Comparison of ENCODE assay signal across 10 cellular contexts in the genomic region with DNA sequence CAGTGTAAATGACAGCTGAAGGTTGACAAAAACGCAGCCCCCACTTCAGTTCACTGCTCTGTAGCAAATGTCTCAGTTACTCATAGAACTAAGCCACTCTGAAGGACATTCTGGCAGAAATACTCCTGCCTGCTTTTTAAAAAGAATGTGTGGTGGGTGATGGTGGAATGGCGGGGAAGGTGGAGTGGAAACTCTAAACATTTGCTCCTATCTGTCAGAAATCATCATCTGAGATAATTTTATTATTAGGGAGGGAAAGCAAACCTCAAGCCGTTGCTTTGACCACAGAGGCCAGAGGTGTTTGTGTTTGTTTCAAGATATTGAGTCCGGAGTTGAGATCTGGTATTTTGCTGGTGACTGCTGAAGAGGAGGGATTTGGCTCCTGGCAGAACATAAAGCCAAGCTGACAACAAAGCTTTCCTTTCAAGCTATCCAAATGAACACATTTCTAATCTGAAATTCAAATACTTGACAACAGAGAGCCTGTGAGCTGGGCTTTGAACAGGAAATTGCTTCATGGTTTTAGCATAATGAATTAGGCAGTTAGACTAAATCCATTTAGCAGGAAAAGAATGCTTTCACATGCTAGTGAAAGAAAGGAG.
DNase-seq lines count a peak whose midpoint lies in the region; ATAC-seq, FAIRE-seq and TF ChIP-seq lines count a peak whose summit lies in the region.
"Had no signal": no experiment of that assay in that cellular context is flagged by ENCODE, and none has a peak within 500 bp of the region (broad histone marks: within the 10 kb centered on the region; RNA-seq: fewer than 3 reads in every experiment).

No MANE protein-coding gene starts in this region.

- DNase-seq in NCI-H2029 (lab: John Stamatoyannopoulos, UW) (peak; percentile 62), GM12892 (ENCODE audit: insufficient read length) (no peak)
- no peak for DNase-seq in stimulated activated CD4-positive, alpha-beta T cell treated with anti-CD3 and anti-CD28 coated beads, Interleukin-4, amount 100 ng/mL, for 1 hour
- DNase-seq: naive B cell had no signal

- H3K27ac ChIP-seq in BLaER1 (no peak overlapping the region), ectodermal cell (ENCODE audit: insufficient read depth, low read depth, low read length, poor library complexity, severe bottlenecking) (peak overlapping the region; percentile 94), mesodermal cell (ENCODE audit: low read depth, low read length, severe bottlenecking) (peak overlapping the region; percentile 96)

- H3K4me2 ChIP-seq in BLaER1, result peak overlapping the region; percentile 21; the same call in 1 of the 2 replicates

- FAIRE-seq in GM12892 (lab: Jason Lieb, UNC), result no peak

- H3K4me1 ChIP-seq in BLaER1 (peaks cover 16% of the 10 kb centered on the region), ectodermal cell (ENCODE audit: control insufficient read depth, insufficient read depth, low read length) (peaks cover 41% of the 10 kb centered on the region), mesodermal cell (ENCODE audit: control insufficient read depth, insufficient read depth, low read length, poor library complexity, severe bottlenecking) (peaks cover 36% of the 10 kb centered on the region)

- no peaks in the 10 kb centered on the region for H3K9me3 ChIP-seq in BLaER1
- H3K9me3 ChIP-seq in ectodermal cell (ENCODE audit: control insufficient read depth, low read length), result no peaks in the 10 kb centered on the region
- H3K9me3 ChIP-seq in mesodermal cell (ENCODE audit: control insufficient read depth, low read length), result no peaks in the 10 kb centered on the region

- WGBS in ectodermal cell, 2 experiments, result 15% methylated on average over 4 of the region's 4 CpGs
- 0% methylated on average over 1 of the region's 4 CpGs for WGBS in mesodermal cell (ENCODE audit: insufficient coverage in 2 of 2), 2 experiments

- H3K36me3 ChIP-seq in BLaER1 (no peaks in the 10 kb centered on the region), ectodermal cell (ENCODE audit: control insufficient read depth, insufficient read depth, low read length) (no peaks in the 10 kb centered on the region), mesodermal cell (ENCODE audit: control insufficient read depth, insufficient read depth, low read length) (no peaks in the 10 kb centered on the region)

- H3K4me3 ChIP-seq in BLaER1, result no peak overlapping the region
- H3K4me3 ChIP-seq in ectodermal cell (ENCODE audit: insufficient read depth, low read depth, low read length), result peak overlapping the region; percentile 15
- peak overlapping the region; percentile 6 for H3K4me3 ChIP-seq in mesodermal cell (ENCODE audit: extremely low read depth, insufficient read depth, low read length, poor library complexity, severe bottlenecking)
- H3K4me3 ChIP-seq: coronary artery had no signal

- no peak for ATAC-seq in HG03457 (IDR thresholded peaks at IDR 0.05; ENCODE audit: unreplicated experiment)
- no peak for ATAC-seq in GM19023 (IDR thresholded peaks at IDR 0.05; ENCODE audit: unreplicated experiment)

- no peak for TF ChIP-seq POLR2A in GM12892 (IDR thresholded peaks at IDR 0.05; ENCODE audit: low read depth, low read length)

- H3K27me3 ChIP-seq in BLaER1 (no peaks in the 10 kb centered on the region), ectodermal cell (ENCODE audit: control insufficient read depth, insufficient read depth, low read length, poor library complexity, severe bottlenecking) (no peaks in the 10 kb centered on the region)

- H3K9ac ChIP-seq in BLaER1, result no peak overlapping the region

- no peaks in the 10 kb centered on the region for H4K20me1 ChIP-seq in BLaER1
